12 cellular contexts compared by ENCODE assay signal in the genomic region with DNA sequence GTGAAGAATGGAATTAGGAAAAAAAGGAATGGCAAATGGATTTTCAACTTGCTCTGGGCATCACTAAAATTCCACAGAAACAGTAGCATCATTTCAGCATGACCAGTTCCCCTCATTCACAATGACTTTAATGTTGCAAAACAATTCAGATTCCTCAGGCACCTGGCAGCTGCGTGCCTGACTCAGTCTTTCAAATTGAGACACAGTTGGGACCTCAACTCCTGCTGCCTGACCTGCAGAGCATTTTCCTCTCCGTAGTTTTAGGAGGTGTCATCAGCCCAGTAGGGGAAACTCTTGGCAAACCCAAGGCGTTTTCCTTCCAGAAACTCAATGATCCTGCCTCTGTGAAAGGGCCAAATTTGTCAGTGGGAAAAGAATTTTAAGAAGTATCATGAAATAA.
DNase-seq lines count a peak whose midpoint lies in the region; ATAC-seq, FAIRE-seq and TF ChIP-seq lines count a peak whose summit lies in the region.
"Had no signal": no experiment of that assay in that cellular context is flagged by ENCODE, and none has a peak within 500 bp of the region (broad histone marks: within the 10 kb centered on the region; RNA-seq: fewer than 3 reads in every experiment).

No MANE protein-coding gene starts in this region.

- H3K27me3 ChIP-seq in heart right ventricle, result no peaks in the 10 kb centered on the region
- no peaks in the 10 kb centered on the region for H3K27me3 ChIP-seq in ovary
- no peaks in the 10 kb centered on the region for H3K27me3 ChIP-seq in Caco-2 (replicated peaks; ENCODE audit: control insufficient read depth, insufficient read depth, low read length)
- H3K27me3 ChIP-seq: upper lobe of left lung had no signal

- no peaks in the 10 kb centered on the region for H3K4me1 Mint-ChIP-seq in Caco-2 (ENCODE audit: low read depth, unreplicated experiment)
- H3K4me1 Mint-ChIP-seq: activated CD4-positive, alpha-beta T cell treated with anti-CD3 and anti-CD28 coated beads, Interleukin-2, amount 10 ng/mL, durations not matched to agents 7 days and 5 days had no signal

- H3K27ac ChIP-seq in heart right ventricle (peak overlapping the region; percentile 21 to 86 (median 68)), ovary (no peak overlapping the region)

- POLR2A ChIA-PET in Caco-2 (lab: Charles Lee), result no interaction called here

- no TSS peak for BruUV-seq in Caco-2 (replicated peaks; lab: Mats Ljungman, UMichigan)

- H3K36me3 ChIP-seq in heart right ventricle (no peaks in the 10 kb centered on the region), ovary (no peaks in the 10 kb centered on the region), Caco-2 (ENCODE audit: control insufficient read depth, insufficient read depth, low read length) (no peaks in the 10 kb centered on the region)
- H3K36me3 ChIP-seq: upper lobe of left lung had no signal

- peaks cover 4% of the 10 kb centered on the region for H3K27me3 Mint-ChIP-seq in Caco-2 (ENCODE audit: insufficient read depth, unreplicated experiment)
- H3K27me3 Mint-ChIP-seq: activated CD4-positive, alpha-beta T cell treated with anti-CD3 and anti-CD28 coated beads, Interleukin-2, amount 10 ng/mL, durations not matched to agents 7 days and 5 days had no signal

- FAIRE-seq in HTR-8/SVneo (lab: Jason Lieb, UNC), result no peak

- intact Hi-C loops in heart right ventricle (cut with DNase I) (loop anchor here in 2 of 10 donors (5.0 to 10.0 kb wide), 3 partner anchors 42 to 199 kb away; no protein-coding TSS in a partner anchor), ovary (cut with DNase I) (no loop called here), Caco-2 (cut with micrococcal nuclease; ENCODE audit: unreplicated experiment) (no loop called here)

- TF ChIP-seq EP300 in ovary (IDR thresholded peaks at IDR 0.05), result peak; percentile 14

- H3K36me3 Mint-ChIP-seq in Caco-2 (ENCODE audit: insufficient read depth, unreplicated experiment), result no peaks in the 10 kb centered on the region

- TF ChIP-seq POLR2A in ovary (IDR thresholded peaks at IDR 0.05), result no peak

- DNase-seq in AG10803 (ENCODE audit: low read depth), result peak; percentile 99
- peak; percentile 76 for DNase-seq in astrocyte of the hippocampus (ENCODE audit: low read depth, low spot score)
- peak; percentile 24 to 40 for DNase-seq in heart right ventricle
- DNase-seq in ovary, result peak; percentile 13 to 75 (median 45)
- DNase-seq in HPDE6-E6E7 (ENCODE audit: extremely low spot score), result no peak
- no peak for DNase-seq in Caco-2
- no peak for DNase-seq in T-helper 9 cell
- DNase-seq in HTR-8/SVneo (ENCODE audit: insufficient read length, low spot score), result no peak
- DNase-seq: activated CD4-positive, alpha-beta T cell treated with anti-CD3 and anti-CD28 coated beads, Interleukin-2, amount 10 ng/mL, durations not matched to agents 7 days and 5 days; AML-193; NCI-H1694 treated with DMSO at 0.1 percent for 48 hours had no signal

- H3K4me3 Mint-ChIP-seq in Caco-2 (ENCODE audit: unreplicated experiment), result no peak overlapping the region
- H3K4me3 Mint-ChIP-seq: activated CD4-positive, alpha-beta T cell treated with anti-CD3 and anti-CD28 coated beads, Interleukin-2, amount 10 ng/mL, durations not matched to agents 7 days and 5 days had no signal

- no peaks in the 10 kb centered on the region for H3K9me3 ChIP-seq in heart right ventricle
- no peaks in the 10 kb centered on the region for H3K9me3 ChIP-seq in ovary
- H3K9me3 ChIP-seq in Caco-2, result no peaks in the 10 kb centered on the region
- H3K9me3 ChIP-seq: upper lobe of left lung had no signal

- ATAC-seq in heart right ventricle, result peak; percentile 68 to 92 (median 72)

- H3K4me3 ChIP-seq in AG10803 (ENCODE audit: low read length) (no peak overlapping the region), heart right ventricle (no peak overlapping the region), ovary (no peak overlapping the region), Caco-2 (ENCODE audit: low read depth, low read length) (no peak overlapping the region)
- H3K4me3 ChIP-seq: upper lobe of left lung had no signal

- TF ChIP-seq CTCF in AG10803 (conservative IDR thresholded peaks at IDR 0.05; ENCODE audit: low read length) (no peak; the same call in 1 of the 2 replicates), heart right ventricle (IDR thresholded peaks at IDR 0.05) (no peak), ovary (IDR thresholded peaks at IDR 0.05) (no peak), Caco-2 (IDR thresholded peaks at IDR 0.05; ENCODE audit: insufficient read depth in 1 of 2, low read depth in 1 of 2, low read length in 1 of 2, severe bottlenecking in 1 of 2, unreplicated experiment in 1 of 2) (no peak)

- H3K4me1 ChIP-seq in heart right ventricle (peaks cover 0 to 47% (median 31%) of the 10 kb centered on the region in 9 donors), ovary (ENCODE audit: insufficient read depth) (peaks cover 13% of the 10 kb centered on the region), Caco-2 (no peaks in the 10 kb centered on the region)

- no peak overlapping the region for H3K27ac Mint-ChIP-seq in Caco-2 (ENCODE audit: unreplicated experiment)
- H3K27ac Mint-ChIP-seq: activated CD4-positive, alpha-beta T cell treated with anti-CD3 and anti-CD28 coated beads, Interleukin-2, amount 10 ng/mL, durations not matched to agents 7 days and 5 days had no signal

- CTCF ChIA-PET in Caco-2 (lab: Charles Lee), result no interaction called here

- H3K9me3 Mint-ChIP-seq in Caco-2 (ENCODE audit: unreplicated experiment), result no peaks in the 10 kb centered on the region
- H3K9me3 Mint-ChIP-seq: activated CD4-positive, alpha-beta T cell treated with anti-CD3 and anti-CD28 coated beads, Interleukin-2, amount 10 ng/mL, durations not matched to agents 7 days and 5 days had no signal

- WGBS in heart right ventricle, 2 donors, result 47 to 55% methylated on average over 3 of the region's 3 CpGs
- WGBS in ovary, 3 donors, result 6 to 24% (median 10%) methylated on average over 3 of the region's 3 CpGs

Comparison
In these comparisons a context has a peak if more than half of its experiments do, and no peak if none do; other contexts are left out.
1. DNase-seq: peak in AG10803 (single experiment), astrocyte of the hippocampus (single experiment), heart right ventricle (2 of 2) and ovary (5 of 5); none in HPDE6-E6E7 (single experiment), Caco-2 (0 of 2), T-helper 9 cell (single experiment) and HTR-8/SVneo (single experiment).
2. H3K27ac ChIP-seq: peak in heart right ventricle (10 of 10); none in ovary (0 of 2).